ENCODE assay signal across 1 cellular context in the genomic region with DNA sequence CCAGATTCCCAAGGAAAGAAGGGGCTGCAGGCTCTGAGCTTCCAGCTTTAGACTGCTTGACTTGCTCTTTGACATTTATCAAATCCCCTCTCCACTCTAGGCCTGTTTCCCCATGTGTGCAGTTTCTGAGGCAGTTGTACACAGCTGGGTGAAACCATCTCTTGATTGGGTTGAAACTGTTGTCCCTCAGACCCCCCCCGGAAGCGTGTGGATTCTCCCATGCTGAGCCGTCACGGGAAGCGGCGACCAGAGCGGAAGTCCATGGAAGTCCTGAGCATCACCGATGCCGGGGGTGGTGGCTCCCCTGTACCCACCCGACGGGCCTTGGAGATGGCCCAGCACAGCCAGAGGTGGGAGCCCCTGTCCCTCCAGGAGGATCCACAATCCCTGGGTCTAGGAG.
A peak's percentile ranks its signal among the peaks of the same experiment; 100 is the strongest.
TF ChIP-seq lines count a peak whose summit lies in the region.

No MANE protein-coding gene starts in this region.

TF ChIP-seq in K562, 482 proteins besides CTCF, POLR2A, EP300 and RAD21:
- TF ChIP-seq, protein P1, sequence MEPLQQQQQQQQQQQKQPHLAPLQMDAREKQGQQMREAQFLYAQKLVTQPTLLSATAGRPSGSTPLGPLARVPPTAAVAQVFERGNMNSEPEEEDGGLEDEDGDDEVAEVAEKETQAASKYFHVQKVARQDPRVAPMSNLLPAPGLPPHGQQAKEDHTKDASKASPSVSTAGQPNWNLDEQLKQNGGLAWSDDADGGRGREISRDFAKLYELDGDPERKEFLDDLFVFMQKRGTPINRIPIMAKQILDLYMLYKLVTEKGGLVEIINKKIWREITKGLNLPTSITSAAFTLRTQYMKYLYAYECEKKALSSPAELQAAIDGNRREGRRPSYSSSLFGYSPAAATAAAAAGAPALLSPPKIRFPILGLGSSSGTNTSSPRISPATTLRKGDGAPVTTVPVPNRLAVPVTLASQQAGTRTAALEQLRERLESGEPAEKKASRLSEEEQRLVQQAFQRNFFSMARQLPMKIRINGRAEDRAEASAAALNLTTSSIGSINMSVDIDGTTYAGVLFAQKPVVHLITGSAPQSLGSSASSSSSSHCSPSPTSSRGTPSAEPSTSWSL (CRISPR knock-in tag; IDR thresholded peaks at IDR 0.05; ENCODE audit: borderline replicate concordance), result no peak
- TF ChIP-seq FOXJ2 (tag; IDR thresholded peaks at IDR 0.05) (no peak), ETV5 (CRISPR knock-in tag; IDR thresholded peaks at IDR 0.05; ENCODE audit: low read depth) (no peak), JUN (IDR thresholded peaks at IDR 0.05; ENCODE audit: borderline replicate concordance, low read depth, low read length) (no peak), JUN (CRISPR knock-in tag; IDR thresholded peaks at IDR 0.05; ENCODE audit: borderline replicate concordance) (no peak)
- TF ChIP-seq, protein P2, sequence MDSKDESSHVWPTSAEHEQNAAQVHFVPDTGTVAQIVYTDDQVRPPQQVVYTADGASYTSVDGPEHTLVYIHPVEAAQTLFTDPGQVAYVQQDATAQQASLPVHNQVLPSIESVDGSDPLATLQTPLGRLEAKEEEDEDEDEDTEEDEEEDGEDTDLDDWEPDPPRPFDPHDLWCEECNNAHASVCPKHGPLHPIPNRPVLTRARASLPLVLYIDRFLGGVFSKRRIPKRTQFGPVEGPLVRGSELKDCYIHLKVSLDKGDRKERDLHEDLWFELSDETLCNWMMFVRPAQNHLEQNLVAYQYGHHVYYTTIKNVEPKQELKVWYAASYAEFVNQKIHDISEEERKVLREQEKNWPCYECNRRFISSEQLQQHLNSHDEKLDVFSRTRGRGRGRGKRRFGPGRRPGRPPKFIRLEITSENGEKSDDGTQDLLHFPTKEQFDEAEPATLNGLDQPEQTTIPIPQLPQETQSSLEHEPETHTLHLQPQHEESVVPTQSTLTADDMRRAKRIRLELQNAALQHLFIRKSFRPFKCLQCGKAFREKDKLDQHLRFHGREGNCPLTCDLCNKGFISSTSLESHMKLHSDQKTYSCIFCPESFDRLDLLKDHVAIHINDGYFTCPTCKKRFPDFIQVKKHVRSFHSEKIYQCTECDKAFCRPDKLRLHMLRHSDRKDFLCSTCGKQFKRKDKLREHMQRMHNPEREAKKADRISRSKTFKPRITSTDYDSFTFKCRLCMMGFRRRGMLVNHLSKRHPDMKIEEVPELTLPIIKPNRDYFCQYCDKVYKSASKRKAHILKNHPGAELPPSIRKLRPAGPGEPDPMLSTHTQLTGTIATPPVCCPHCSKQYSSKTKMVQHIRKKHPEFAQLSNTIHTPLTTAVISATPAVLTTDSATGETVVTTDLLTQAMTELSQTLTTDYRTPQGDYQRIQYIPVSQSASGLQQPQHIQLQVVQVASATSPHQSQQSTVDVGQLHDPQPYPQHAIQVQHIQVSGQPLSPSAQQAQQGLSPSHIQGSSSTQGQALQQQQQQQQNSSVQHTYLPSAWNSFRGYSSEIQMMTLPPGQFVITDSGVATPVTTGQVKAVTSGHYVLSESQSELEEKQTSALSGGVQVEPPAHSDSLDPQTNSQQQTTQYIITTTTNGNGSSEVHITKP (IDR thresholded peaks at IDR 0.05; ENCODE audit: partially characterized antibody), result peak; percentile 95
